Comparison of ENCODE assay signal across 1 cellular context in genomic region chr20:23361108-23361650, GRCh38.
TF ChIP-seq lines count a peak whose summit lies in the region.

No MANE protein-coding gene starts in this region.

TF ChIP-seq in HCT116, 20 proteins besides CTCF, POLR2A, EP300 and RAD21 (continued from another document):
- no peak for TF ChIP-seq ATF3 (IDR thresholded peaks at IDR 0.05)
TF ChIP-seq in HCT116: peak in this region for 0.
